ENCODE assay signal across 10 cellular contexts in the genomic region with DNA sequence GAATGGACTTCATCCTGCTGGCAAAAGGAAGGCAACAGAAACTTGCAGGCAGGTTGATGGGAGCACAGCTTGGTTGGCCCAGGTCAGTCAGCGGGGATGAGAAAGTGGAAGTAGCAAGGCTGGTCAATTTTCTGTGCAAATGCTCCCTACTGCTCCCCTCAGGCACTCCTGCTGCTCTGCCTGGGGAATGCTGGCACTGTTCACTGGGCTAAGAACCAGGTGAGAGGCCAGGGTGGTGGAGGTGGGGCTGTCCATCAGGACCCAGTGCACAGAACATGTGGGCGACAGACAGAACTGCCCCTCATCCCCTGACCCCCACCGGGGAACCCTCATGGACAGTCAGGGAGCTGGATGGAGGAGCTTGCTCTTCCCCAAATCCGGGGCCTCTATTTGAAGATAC.
"Had no signal": no experiment of that assay in that cellular context is flagged by ENCODE, and none has a peak within 500 bp of the region (broad histone marks: within the 10 kb centered on the region; RNA-seq: fewer than 3 reads in every experiment).

No MANE protein-coding gene starts in this region.

- H3K36me3 Mint-ChIP-seq: T-cell had no signal

- H3K27me3 Mint-ChIP-seq: stimulated activated naive CD8-positive, alpha-beta T cell treated with anti-CD3 and anti-CD28 coated beads, Interleukin-15, Interleukin-2, amounts not matched to agents 100 ng/mL and 50 ng/mL, for 24 hours; T-cell had no signal

- H3K4me1 Mint-ChIP-seq: T-cell had no signal

- H3K4me3 Mint-ChIP-seq: natural killer cell; stimulated activated naive CD8-positive, alpha-beta T cell treated with anti-CD3 and anti-CD28 coated beads, Interleukin-15, Interleukin-2, amounts not matched to agents 100 ng/mL and 50 ng/mL, for 24 hours; T-cell had no signal

- DNase-seq: activated naive CD4-positive, alpha-beta T cell treated with Interleukin-2 at 50 U/mL for 16 hours; heart left ventricle; natural killer cell; occipital lobe; stimulated activated CD4-positive, alpha-beta T cell treated with anti-CD3 and anti-CD28 coated beads, Interleukin-12 subunit alpha, Interleukin-12 subunit beta, amount 100 ng/mL, for 4 hours; T-cell; T1000; testis had no signal

- ATAC-seq: heart left ventricle had no signal

- H3K27ac ChIP-seq: heart left ventricle, prostate gland, testis had no signal

- H3K27me3 ChIP-seq: heart left ventricle, testis had no signal

- H3K9me3 ChIP-seq: prostate gland, testis had no signal

- H3K4me3 ChIP-seq: heart left ventricle, prostate gland, testis had no signal

- H3K4me1 ChIP-seq: heart left ventricle, prostate gland, testis had no signal

- H3K36me3 ChIP-seq: heart left ventricle, prostate gland had no signal

- H3K27ac Mint-ChIP-seq: natural killer cell; stimulated activated naive CD8-positive, alpha-beta T cell treated with anti-CD3 and anti-CD28 coated beads, Interleukin-15, Interleukin-2, amounts not matched to agents 100 ng/mL and 50 ng/mL, for 24 hours; T-cell had no signal
